Comparison of ENCODE assay signal across 20 cellular contexts in the genomic region with DNA sequence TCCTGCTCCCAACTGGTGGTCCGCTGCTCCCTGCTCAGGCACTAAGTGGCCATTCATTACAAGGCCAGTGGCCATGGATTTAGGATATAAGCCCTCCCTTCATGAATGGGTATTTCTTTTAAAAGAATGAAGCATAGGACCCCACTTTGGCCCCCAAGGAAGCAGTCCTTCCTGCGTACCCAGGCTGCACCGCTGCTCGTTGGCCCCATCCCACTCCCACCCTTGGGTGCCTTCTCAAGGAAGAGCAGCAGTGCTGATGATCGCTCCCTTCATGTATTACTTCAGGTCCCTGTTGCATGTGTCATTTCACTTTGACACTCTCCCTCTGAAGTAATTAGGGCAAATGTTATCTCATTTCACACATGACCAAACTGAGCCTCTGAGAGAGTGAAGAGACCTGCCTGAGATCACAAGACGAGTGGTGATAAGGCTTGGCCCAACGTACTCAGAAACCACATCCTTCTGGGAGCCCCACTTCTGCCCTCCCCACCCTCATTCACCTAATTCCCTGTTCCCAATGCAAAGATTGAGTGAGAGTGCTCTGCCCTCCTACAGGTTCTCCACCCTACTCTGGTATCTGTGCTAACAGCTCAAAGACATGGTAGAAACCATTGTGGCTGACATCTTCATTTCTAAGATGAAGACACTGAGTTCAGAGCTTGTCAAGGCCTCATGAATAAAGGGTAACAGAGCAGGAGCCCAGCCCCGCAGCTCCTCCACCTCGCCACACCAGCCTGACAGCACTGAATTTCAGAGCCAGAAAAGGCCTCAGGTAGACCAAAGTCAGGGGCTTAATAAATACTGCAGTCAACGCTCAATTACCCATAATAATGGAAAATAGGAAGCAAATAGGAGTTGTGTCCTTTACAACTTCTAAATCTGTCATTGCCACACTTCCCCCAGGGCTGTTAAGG. TPM values are rescaled to one million over a fixed set of nuclear protein-coding genes. Genes with fewer than 3 reads are reported as not detected.
DNase-seq lines count a peak whose midpoint lies in the region; ATAC-seq and TF ChIP-seq lines count a peak whose summit lies in the region.
"Had no signal": no experiment of that assay in that cellular context is flagged by ENCODE, and none has a peak within 500 bp of the region (broad histone marks: within the 10 kb centered on the region; RNA-seq: fewer than 3 reads in every experiment).

No MANE protein-coding gene starts in this region.

- intact Hi-C loops in activated T-helper 2 cell treated with anti-CD3 and anti-CD28 coated beads, Interferon-gamma antibody, Interleukin-2, Interleukin-4, amounts not matched to agents 10 μg/mL and 5 μg/mL and 100 μg/mL, durations not matched to agents 14 hours and 24 hours and 36 hours (cut with micrococcal nuclease), result no loop called here
- intact Hi-C loops in colonic mucosa (cut with DNase I), result no loop called here

- no peaks in the 10 kb centered on the region for H3K27me3 ChIP-seq in CD8-positive, alpha-beta memory T cell (ENCODE audit: insufficient read depth, low read length, poor library complexity, severe bottlenecking)
- no peaks in the 10 kb centered on the region for H3K27me3 ChIP-seq in mesendoderm (ENCODE audit: insufficient read depth, low read length, poor library complexity)
- H3K27me3 ChIP-seq in colonic mucosa, result no peaks in the 10 kb centered on the region

- peaks cover 6% of the 10 kb centered on the region for H3K4me1 ChIP-seq in CD8-positive, alpha-beta memory T cell (ENCODE audit: insufficient read depth, low read length)
- no peaks in the 10 kb centered on the region for H3K4me1 ChIP-seq in mesendoderm (ENCODE audit: control insufficient read depth, low read depth, low read length)
- no peaks in the 10 kb centered on the region for H3K4me1 ChIP-seq in colonic mucosa
- H3K4me1 ChIP-seq: HAP-1 had no signal

- WGBS in mesendoderm (ENCODE audit: extremely low coverage, insufficient coverage, low lambda C conversion rate), result no CpG with 5 or more reads among the region's 10 CpGs

- no peak overlapping the region for H2BK5ac ChIP-seq in mesendoderm (ENCODE audit: low read length)

- no peak overlapping the region for H2AK5ac ChIP-seq in mesendoderm (ENCODE audit: low read length)

- peaks cover 5 to 8% (median 7%) of the 10 kb centered on the region in 3 donors for H3K4me1 Mint-ChIP-seq in CD8-positive, alpha-beta memory T cell
- H3K4me1 Mint-ChIP-seq in activated T-helper 2 cell treated with anti-CD3 and anti-CD28 coated beads, Interferon-gamma antibody, Interleukin-2, Interleukin-4, amounts not matched to agents 10 μg/mL and 5 μg/mL and 100 μg/mL, durations not matched to agents 14 hours and 24 hours and 36 hours (ENCODE audit: low read depth), result peaks cover 11% of the 10 kb centered on the region
- H3K4me1 Mint-ChIP-seq: IgD-negative memory B cell had no signal

- no peak overlapping the region for H3K18ac ChIP-seq in mesendoderm (ENCODE audit: low read length)

- H2BK120ac ChIP-seq in mesendoderm (ENCODE audit: low read depth, low read length), result no peak overlapping the region

- H3K27me3 Mint-ChIP-seq in CD8-positive, alpha-beta memory T cell, result peaks cover 7 to 31% of the 10 kb centered on the region in 2 donors
- H3K27me3 Mint-ChIP-seq in activated T-helper 2 cell treated with anti-CD3 and anti-CD28 coated beads, Interferon-gamma antibody, Interleukin-2, Interleukin-4, amounts not matched to agents 10 μg/mL and 5 μg/mL and 100 μg/mL, durations not matched to agents 14 hours and 24 hours and 36 hours (ENCODE audit: low read depth), result peaks cover 6% of the 10 kb centered on the region
- H3K27me3 Mint-ChIP-seq: CD4-positive, alpha-beta T cell had no signal

- H3K27ac Mint-ChIP-seq in CD8-positive, alpha-beta memory T cell, result peak overlapping the region in 4 of 8 donors; percentile 44 to 80 (median 77)
- H3K27ac Mint-ChIP-seq in activated T-helper 2 cell treated with anti-CD3 and anti-CD28 coated beads, Interferon-gamma antibody, Interleukin-2, Interleukin-4, amounts not matched to agents 10 μg/mL and 5 μg/mL and 100 μg/mL, durations not matched to agents 14 hours and 24 hours and 36 hours, result peak overlapping the region; percentile 12
- H3K27ac Mint-ChIP-seq: CD4-positive, alpha-beta T cell; IgD-negative memory B cell had no signal

- TF ChIP-seq CTCF in colonic mucosa (IDR thresholded peaks at IDR 0.05), result no peak

- H3K56ac ChIP-seq in mesendoderm (ENCODE audit: low read length), result no peak overlapping the region

- no peaks in the 10 kb centered on the region for H3K79me1 ChIP-seq in mesendoderm (ENCODE audit: low read length)

- in situ Hi-C loops in KBM-7 (cut with MboI; ENCODE audit: low pct_unique_long_range_greater_than_20kb, low sequenced_read_pairs), result no loop called here

- H3K4me2 ChIP-seq in mesendoderm (ENCODE audit: low read length), result no peak overlapping the region

- no peak overlapping the region for H3K4ac ChIP-seq in mesendoderm (ENCODE audit: low read depth, low read length)

- no peak overlapping the region for H2BK15ac ChIP-seq in mesendoderm (replicated peaks; ENCODE audit: low read depth)

- no peaks in the 10 kb centered on the region for H3K36me3 Mint-ChIP-seq in CD8-positive, alpha-beta memory T cell
- no peaks in the 10 kb centered on the region for H3K36me3 Mint-ChIP-seq in activated T-helper 2 cell treated with anti-CD3 and anti-CD28 coated beads, Interferon-gamma antibody, Interleukin-2, Interleukin-4, amounts not matched to agents 10 μg/mL and 5 μg/mL and 100 μg/mL, durations not matched to agents 14 hours and 24 hours and 36 hours (ENCODE audit: low read depth)
- H3K36me3 Mint-ChIP-seq: IgD-negative memory B cell had no signal

- no peak overlapping the region for H4K8ac ChIP-seq in mesendoderm (ENCODE audit: low read depth, low read length)

- H3K36me3 ChIP-seq in CD8-positive, alpha-beta memory T cell (ENCODE audit: insufficient read depth, low read length), result no peaks in the 10 kb centered on the region
- H3K36me3 ChIP-seq in mesendoderm (ENCODE audit: control insufficient read depth, insufficient read depth, low read length), result no peaks in the 10 kb centered on the region
- no peaks in the 10 kb centered on the region for H3K36me3 ChIP-seq in colonic mucosa
- H3K36me3 ChIP-seq: HAP-1 had no signal

- peak overlapping the region; percentile 19 for H3K27ac ChIP-seq in CD8-positive, alpha-beta memory T cell (ENCODE audit: low read depth, low read length)
- H3K27ac ChIP-seq in mesendoderm (ENCODE audit: low read depth, low read length) (no peak overlapping the region), colonic mucosa (no peak overlapping the region)
- H3K27ac ChIP-seq: RWPE1 had no signal

- peak overlapping the region in 2 of 7 donors; percentile 23 to 24 for H3K4me3 Mint-ChIP-seq in CD8-positive, alpha-beta memory T cell
- no peak overlapping the region for H3K4me3 Mint-ChIP-seq in activated T-helper 2 cell treated with anti-CD3 and anti-CD28 coated beads, Interferon-gamma antibody, Interleukin-2, Interleukin-4, amounts not matched to agents 10 μg/mL and 5 μg/mL and 100 μg/mL, durations not matched to agents 14 hours and 24 hours and 36 hours (ENCODE audit: low read depth)
- H3K4me3 Mint-ChIP-seq: CD4-positive, alpha-beta T cell had no signal

- POLR2A ChIA-PET in CD8-positive, alpha-beta memory T cell (lab: Charles Lee), result no interaction called here

- H3K4me3 ChIP-seq in CD8-positive, alpha-beta memory T cell (ENCODE audit: low read length), result no peak overlapping the region
- H3K4me3 ChIP-seq in mesendoderm (ENCODE audit: low read length), result no peak overlapping the region
- H3K4me3 ChIP-seq in colonic mucosa, result no peak overlapping the region
- H3K4me3 ChIP-seq: HAP-1 had no signal

- CTCF ChIA-PET in CD8-positive, alpha-beta memory T cell (lab: Charles Lee), result no interaction called here

- ATAC-seq in GM18502 (IDR thresholded peaks at IDR 0.05; ENCODE audit: poor library complexity, unreplicated experiment), result no peak
- no peak for ATAC-seq in HG03097 (IDR thresholded peaks at IDR 0.05; ENCODE audit: low FRiP score, unreplicated experiment)
- ATAC-seq: PC-3 had no signal

- no peak overlapping the region for H4K5ac ChIP-seq in mesendoderm (ENCODE audit: low read length)

- no peaks in the 10 kb centered on the region for H3K9me3 ChIP-seq in CD8-positive, alpha-beta memory T cell (ENCODE audit: low read length)
- no peaks in the 10 kb centered on the region for H3K9me3 ChIP-seq in colonic mucosa
- H3K9me3 ChIP-seq: HAP-1 had no signal

- H3K9ac ChIP-seq in mesendoderm (ENCODE audit: low read length), result no peak overlapping the region
- H3K9ac ChIP-seq in colonic mucosa (ENCODE audit: low read depth in 2 of 2, low read length in 2 of 2), result no peak overlapping the region

- H3K9me3 Mint-ChIP-seq in CD8-positive, alpha-beta memory T cell, result no peaks in the 10 kb centered on the region
- no peaks in the 10 kb centered on the region for H3K9me3 Mint-ChIP-seq in activated T-helper 2 cell treated with anti-CD3 and anti-CD28 coated beads, Interferon-gamma antibody, Interleukin-2, Interleukin-4, amounts not matched to agents 10 μg/mL and 5 μg/mL and 100 μg/mL, durations not matched to agents 14 hours and 24 hours and 36 hours
- H3K9me3 Mint-ChIP-seq: CD4-positive, alpha-beta T cell; IgD-negative memory B cell had no signal

- H3K79me2 ChIP-seq in mesendoderm (ENCODE audit: control insufficient read depth, insufficient read depth, low read length), result no peaks in the 10 kb centered on the region

- no peak overlapping the region for H3K23ac ChIP-seq in mesendoderm (ENCODE audit: low read length)

- DNase-seq in CD8-positive, alpha-beta memory T cell, result peak in 1 of 5 donors; percentile 13
- DNase-seq in KBM-7 (peak; percentile 83), mesendoderm (peak; percentile 8), GM19240 (ENCODE audit: insufficient read length, low spot score) (no peak), colonic mucosa (no peak)
- DNase-seq in activated T-helper 2 cell treated with anti-CD3 and anti-CD28 coated beads, Interferon-gamma antibody, Interleukin-2, Interleukin-4, amounts not matched to agents 10 μg/mL and 5 μg/mL and 100 μg/mL, durations not matched to agents 14 hours and 24 hours and 36 hours (ENCODE audit: low spot score), result no peak
- DNase-seq: CD4-positive, alpha-beta T cell; DMS79 treated with DMSO at 0.1 percent for 48 hours; NCI-H1436; NCI-H2029; NCI-H2171; NCI-H446; PC-3 had no signal

RNA-seq across cellular contexts. Expression of gene KRT2, which starts 10.3 kb away (rescaled TPM):
- not detected for total RNA-seq in CD8-positive, alpha-beta memory T cell
- 0.16 TPM for polyA plus RNA-seq in CD8-positive, alpha-beta memory T cell
- not detected in 2 replicates for total RNA-seq in activated T-helper 2 cell treated with anti-CD3 and anti-CD28 coated beads, Interferon-gamma antibody, Interleukin-2, Interleukin-4, amounts not matched to agents 10 μg/mL and 5 μg/mL and 100 μg/mL, durations not matched to agents 14 hours and 24 hours and 36 hours
- not detected for polyA plus RNA-seq in mesendoderm (2013, experiment 1 of 2)
- not detected for polyA plus RNA-seq in mesendoderm (2013, experiment 2 of 2)
- total RNA-seq in colonic mucosa, result not detected
- total RNA-seq: HT1080, PC-3, SK-MEL-5 had no signal
- polyA plus RNA-seq: IgD-negative memory B cell had no signal

RNA-seq across cellular contexts. Expression of gene KRT1, which starts 17.9 kb away (rescaled TPM):
- not detected for total RNA-seq in CD8-positive, alpha-beta memory T cell
- polyA plus RNA-seq in CD8-positive, alpha-beta memory T cell, result 3.4 TPM
- 3.0 and 3.4 TPM in 2 replicates for total RNA-seq in activated T-helper 2 cell treated with anti-CD3 and anti-CD28 coated beads, Interferon-gamma antibody, Interleukin-2, Interleukin-4, amounts not matched to agents 10 μg/mL and 5 μg/mL and 100 μg/mL, durations not matched to agents 14 hours and 24 hours and 36 hours
- polyA plus RNA-seq in mesendoderm (2013, experiment 1 of 2), result not detected
- polyA plus RNA-seq in mesendoderm (2013, experiment 2 of 2), result not detected
- 1 to 10 TPM in 1 of 2 donors, not detected in 1; 1.2 TPM for total RNA-seq in colonic mucosa
- total RNA-seq: HT1080, PC-3, SK-MEL-5 had no signal

RNA-seq across cellular contexts. Expression of gene KRT77, which starts 41.0 kb away (rescaled TPM):
- not detected for total RNA-seq in CD8-positive, alpha-beta memory T cell
- polyA plus RNA-seq in CD8-positive, alpha-beta memory T cell, result not detected
- total RNA-seq in activated T-helper 2 cell treated with anti-CD3 and anti-CD28 coated beads, Interferon-gamma antibody, Interleukin-2, Interleukin-4, amounts not matched to agents 10 μg/mL and 5 μg/mL and 100 μg/mL, durations not matched to agents 14 hours and 24 hours and 36 hours, result not detected in 2 replicates
- not detected for polyA plus RNA-seq in mesendoderm (2013, experiment 1 of 2)
- not detected for polyA plus RNA-seq in mesendoderm (2013, experiment 2 of 2)
- not detected for total RNA-seq in colonic mucosa
- total RNA-seq: HT1080, PC-3, SK-MEL-5 had no signal
- polyA plus RNA-seq: IgD-negative memory B cell had no signal

RNA-seq across cellular contexts. Expression of gene KRT73, which starts 44.0 kb away (rescaled TPM):
- under 1 TPM in 1 of 2 experiments, not detected in 1; 0.13 TPM for total RNA-seq in CD8-positive, alpha-beta memory T cell
- 0.24 TPM for polyA plus RNA-seq in CD8-positive, alpha-beta memory T cell
- not detected in 2 replicates for total RNA-seq in activated T-helper 2 cell treated with anti-CD3 and anti-CD28 coated beads, Interferon-gamma antibody, Interleukin-2, Interleukin-4, amounts not matched to agents 10 μg/mL and 5 μg/mL and 100 μg/mL, durations not matched to agents 14 hours and 24 hours and 36 hours
- not detected for polyA plus RNA-seq in mesendoderm (2013, experiment 1 of 2)
- polyA plus RNA-seq in mesendoderm (2013, experiment 2 of 2), result not detected
- total RNA-seq in colonic mucosa, result not detected
- total RNA-seq: HT1080, PC-3, SK-MEL-5 had no signal
- polyA plus RNA-seq: IgD-negative memory B cell had no signal

Comparison
In these comparisons a context has a peak if more than half of its experiments do, and no peak if none do; other contexts are left out.
1. DNase-seq: peak in KBM-7 (single experiment) and mesendoderm (single experiment); none in activated T-helper 2 cell treated with anti-CD3 and anti-CD28 coated beads, Interferon-gamma antibody, Interleukin-2, Interleukin-4, amounts not matched to agents 10 μg/mL and 5 μg/mL and 100 μg/mL, durations not matched to agents 14 hours and 24 hours and 36 hours (single experiment), GM19240 (single experiment) and colonic mucosa (single experiment).